In genomic region chr2:144501118-144501517, GRCh38 we compare ENCODE assay signal across 15 cellular contexts. TPM values are rescaled to one million over a fixed set of nuclear protein-coding genes. Genes with fewer than 3 reads are reported as not detected.
A peak's percentile ranks its signal among the peaks of the same experiment; 100 is the strongest.
DNase-seq lines count a peak whose midpoint lies in the region; ATAC-seq, FAIRE-seq and TF ChIP-seq lines count a peak whose summit lies in the region.
"Had no signal": no experiment of that assay in that cellular context is flagged by ENCODE, and none has a peak within 500 bp of the region (broad histone marks: within the 10 kb centered on the region; RNA-seq: fewer than 3 reads in every experiment).

No MANE protein-coding gene starts in this region.

- H3K27ac ChIP-seq in right atrium auricular region = peak overlapping the region; percentile 99
- H3K27ac ChIP-seq in cingulate gyrus (ENCODE audit: low read depth, low read length) = peak overlapping the region; percentile 90
- H3K27ac ChIP-seq in kidney (ENCODE audit: low read depth in 2 of 2, low read length in 2 of 2) = no peak overlapping the region
- H3K27ac ChIP-seq: KMS-11 had no signal

- CTCF ChIA-PET in MCF 10A (lab: Yijun Ruan, JAX) = no interaction called here

- H3K9me3 ChIP-seq in right atrium auricular region (no peaks in the 10 kb centered on the region), kidney (ENCODE audit: control insufficient read depth in 1 of 2, low read length in 2 of 2) (no peaks in the 10 kb centered on the region)

- H3K4me3 Mint-ChIP-seq in mesothelial cell of epicardium (no peak overlapping the region), MCF 10A (ENCODE audit: unreplicated experiment) (no peak overlapping the region)
- H3K4me3 Mint-ChIP-seq: activated CD4-positive, alpha-beta T cell treated with anti-CD3 and anti-CD28 coated beads, Interleukin-2, amount 10 ng/mL, durations not matched to agents 24 days and 14 days; naive B cell had no signal

- POLR2A ChIA-PET in MCF 10A (lab: Yijun Ruan, JAX) = interaction anchor here (0.7 kb wide), 1 partner anchor 12 kb away, joined by 5 read pairs; no protein-coding TSS in a partner anchor

- intact Hi-C loops in Right ventricle myocardium superior (cut with DNase I) (no loop called here), kidney (cut with DNase I) (no loop called here), MCF 10A (cut with micrococcal nuclease) (no loop called here)

- TF ChIP-seq CTCF in right atrium auricular region (IDR thresholded peaks at IDR 0.05) (no peak), mesothelial cell of epicardium (IDR thresholded peaks at IDR 0.05; ENCODE audit: unreplicated experiment) (no peak), kidney (IDR thresholded peaks at IDR 0.05; ENCODE audit: borderline replicate concordance, extremely low read depth, insufficient read depth) (no peak), MCF 10A (IDR thresholded peaks at IDR 0.05; ENCODE audit: unreplicated experiment) (no peak)

- no TSS peak for BruUV-seq in MCF 10A (replicated peaks; lab: Mats Ljungman, UMichigan)

- H3K4me3 ChIP-seq in right atrium auricular region (no peak overlapping the region), kidney (ENCODE audit: low read length in 2 of 2) (no peak overlapping the region)

- H3K9me3 Mint-ChIP-seq in mesothelial cell of epicardium = no peaks in the 10 kb centered on the region
- H3K9me3 Mint-ChIP-seq in MCF 10A (ENCODE audit: unreplicated experiment) = no peaks in the 10 kb centered on the region
- H3K9me3 Mint-ChIP-seq: activated CD4-positive, alpha-beta T cell treated with anti-CD3 and anti-CD28 coated beads, Interleukin-2, amount 10 ng/mL, durations not matched to agents 24 days and 14 days; naive B cell had no signal

- peaks cover 0 to 73% of the 10 kb centered on the region in 2 donors for H3K4me1 ChIP-seq in right atrium auricular region
- H3K4me1 ChIP-seq in kidney (ENCODE audit: control insufficient read depth in 1 of 2, insufficient read depth in 1 of 2, low read depth in 1 of 2, low read length in 2 of 2) = peaks cover 13 to 14% of the 10 kb centered on the region in 2 donors

- peaks cover 9% of the 10 kb centered on the region for H3K36me3 Mint-ChIP-seq in mesothelial cell of epicardium
- peaks cover 4% of the 10 kb centered on the region for H3K36me3 Mint-ChIP-seq in MCF 10A (ENCODE audit: insufficient read depth, unreplicated experiment)

- DNase-seq in right atrium auricular region (ENCODE audit: low spot score) (no peak), Right ventricle myocardium superior (no peak), mesothelial cell of epicardium (ENCODE audit: low spot score in 2 of 2, unreplicated experiment in 2 of 2) (no peak), kidney (no peak), NCI-H1694 treated with DMSO at 0.1 percent for 48 hours (lab: John Stamatoyannopoulos, UW) (no peak), MCF 10A (ENCODE audit: unreplicated experiment) (no peak)
- DNase-seq in activated CD4-positive, CD25-positive, alpha-beta regulatory T cell (lab: John Stamatoyannopoulos, UW) = no peak
- DNase-seq: activated CD4-positive, alpha-beta T cell treated with anti-CD3 and anti-CD28 coated beads, Interleukin-2, amount 10 ng/mL, durations not matched to agents 24 days and 14 days; effector CD4-positive, alpha-beta T cell; GOT3; naive B cell; NCI-H187; stimulated activated CD4-positive, alpha-beta T cell treated with anti-CD3 and anti-CD28 coated beads, Interleukin-4, amount 100 ng/mL, for 1 hour had no signal

- no peak for ATAC-seq in Right ventricle myocardium superior (ENCODE audit: poor library complexity)

- H3K27me3 Mint-ChIP-seq in mesothelial cell of epicardium (ENCODE audit: low read depth) (no peaks in the 10 kb centered on the region), MCF 10A (ENCODE audit: insufficient read depth, unreplicated experiment) (no peaks in the 10 kb centered on the region)
- H3K27me3 Mint-ChIP-seq: naive B cell had no signal

- H3K4me1 Mint-ChIP-seq in mesothelial cell of epicardium (peaks cover 66% of the 10 kb centered on the region), MCF 10A (ENCODE audit: insufficient read depth, unreplicated experiment) (peaks cover 24% of the 10 kb centered on the region)

- no peaks in the 10 kb centered on the region for H3K27me3 ChIP-seq in right atrium auricular region

- H3K36me3 ChIP-seq in right atrium auricular region = no peaks in the 10 kb centered on the region
- H3K36me3 ChIP-seq in kidney (ENCODE audit: control insufficient read depth in 1 of 2, insufficient read depth in 2 of 2, low read length in 2 of 2) = no peaks in the 10 kb centered on the region

- H3K27ac Mint-ChIP-seq in mesothelial cell of epicardium (peak overlapping the region; percentile 70), MCF 10A (ENCODE audit: low read depth, unreplicated experiment) (no peak overlapping the region)
- H3K27ac Mint-ChIP-seq: activated CD4-positive, alpha-beta T cell treated with anti-CD3 and anti-CD28 coated beads, Interleukin-2, amount 10 ng/mL, durations not matched to agents 24 days and 14 days had no signal

- H3K9ac ChIP-seq in kidney (ENCODE audit: low read length in 2 of 2) = no peak overlapping the region
- H3K9ac ChIP-seq: KMS-11 had no signal

- FAIRE-seq in kidney (lab: Jason Lieb, UNC) = no peak

RNA-seq across cellular contexts. Expression of gene ZEB2, which starts 18.8 kb away (rescaled TPM):
- total RNA-seq in right atrium auricular region (10 to 100 TPM; 76.1 to 91.7 TPM), Right ventricle myocardium superior (81.0 TPM), mesothelial cell of epicardium (105 to 111 TPM (median 110 TPM) in 3 replicates), kidney (136 TPM), MCF 10A (2022) (28.2 and 39.9 TPM in 2 replicates)
- 8.3 TPM for polyA plus RNA-seq in kidney (ENCODE audit: insufficient read depth, low read depth, low replicate concordance)

Comparison
In these comparisons a context has a peak if more than half of its experiments do, and no peak if none do; other contexts are left out.
1. H3K27ac ChIP-seq: peak in right atrium auricular region (2 of 2) and cingulate gyrus (single experiment); none in kidney (0 of 2).